ENCODE assay signal across 1 cellular context in genomic region chr10:27252267-27253000, GRCh38.
TF ChIP-seq lines count a peak whose summit lies in the region.

No MANE protein-coding gene starts in this region.

TF ChIP-seq in K562, 482 proteins besides CTCF, POLR2A, EP300 and RAD21 (continued from another document and continues in another):
- TF ChIP-seq ARID4B (CRISPR knock-in tag; IDR thresholded peaks at IDR 0.05) (no peak; the same call in 1 of the 2 replicates), MTA1 (IDR thresholded peaks at IDR 0.05; ENCODE audit: borderline replicate concordance) (no peak), MYC (IDR thresholded peaks at IDR 0.05; ENCODE audit: low read depth, low read length) (no peak; the same call in 1 of the 2 replicates), MYC (CRISPR knock-in tag; IDR thresholded peaks at IDR 0.05; ENCODE audit: borderline replicate concordance, low read depth) (no peak), ZFPM2 (CRISPR knock-in tag; IDR thresholded peaks at IDR 0.05) (no peak), ZNF263 (CRISPR knock-in tag; IDR thresholded peaks at IDR 0.05; ENCODE audit: borderline replicate concordance) (no peak), ZNF121 (CRISPR knock-in tag; conservative IDR thresholded peaks at IDR 0.05) (no peak), ZFP30 (CRISPR knock-in tag; IDR thresholded peaks at IDR 0.05; ENCODE audit: borderline replicate concordance) (no peak), YY1 (IDR thresholded peaks at IDR 0.05; ENCODE audit: borderline replicate concordance in 1 of 3, control insufficient read depth in 1 of 3, extremely low read depth in 1 of 3, insufficient read depth in 3 of 3, insufficient read length in 1 of 3, insufficient replicate concordance in 2 of 3, low read depth in 1 of 3, low read length in 2 of 3) (peak in 2 of 3 experiments; percentile 57 to 71), KAT8 (IDR thresholded peaks at IDR 0.05; ENCODE audit: low read depth) (no peak), NFXL1 (CRISPR knock-in tag; IDR thresholded peaks at IDR 0.05) (no peak), ZC3H4 (CRISPR knock-in tag; IDR thresholded peaks at IDR 0.05; ENCODE audit: borderline replicate concordance) (no peak), ZNF253 (CRISPR knock-in tag; conservative IDR thresholded peaks at IDR 0.05) (no peak), ETV5 (CRISPR knock-in tag; IDR thresholded peaks at IDR 0.05; ENCODE audit: low read depth) (no peak), GABPA (tag; conservative IDR thresholded peaks at IDR 0.05; ENCODE audit: low read depth) (peak; percentile 74), BCOR (IDR thresholded peaks at IDR 0.05) (no peak), HOMEZ (CRISPR knock-in tag; IDR thresholded peaks at IDR 0.05) (no peak), GATA2 (CRISPR knock-in tag; IDR thresholded peaks at IDR 0.05) (no peak), ZNF274 (IDR thresholded peaks at IDR 0.05; ENCODE audit: borderline replicate concordance, low read depth, low read length) (no peak), ZNF354B (CRISPR knock-in tag; IDR thresholded peaks at IDR 0.05) (no peak), ZNF280A (IDR thresholded peaks at IDR 0.05; ENCODE audit: low read depth, partially characterized antibody) (no peak), ZNF408 (CRISPR knock-in tag; IDR thresholded peaks at IDR 0.05; ENCODE audit: low read depth) (no peak), ZKSCAN1 (IDR thresholded peaks at IDR 0.05; ENCODE audit: low read depth, low read length) (no peak), ZNF449 (CRISPR knock-in tag; IDR thresholded peaks at IDR 0.05) (no peak), RAD51 (IDR thresholded peaks at IDR 0.05; ENCODE audit: borderline replicate concordance, low read depth) (no peak), ZNF134 (CRISPR knock-in tag; conservative IDR thresholded peaks at IDR 0.05) (no peak), CREM (IDR thresholded peaks at IDR 0.05; ENCODE audit: low read depth) (peak; percentile 50; the same call in 1 of the 2 replicates), RBM14 (IDR thresholded peaks at IDR 0.05; ENCODE audit: borderline replicate concordance, insufficient read depth, low read depth, low read length) (no peak), NR2C2 (CRISPR knock-in tag; IDR thresholded peaks at IDR 0.05) (peak; percentile 56; the same call in 1 of the 2 replicates), NR2C2 (tag; IDR thresholded peaks at IDR 0.05) (no peak), HNRNPUL1 (IDR thresholded peaks at IDR 0.05; ENCODE audit: low read length) (no peak), MBD2 (IDR thresholded peaks at IDR 0.05; ENCODE audit: borderline replicate concordance, low read depth) (peak; percentile 25; the same call in 1 of the 2 replicates), ZNF324 (CRISPR knock-in tag; IDR thresholded peaks at IDR 0.05) (no peak), WHSC1 (IDR thresholded peaks at IDR 0.05; ENCODE audit: low read length) (no peak), FOXK1 (CRISPR knock-in tag; IDR thresholded peaks at IDR 0.05; ENCODE audit: borderline replicate concordance) (no peak), MCM2 (IDR thresholded peaks at IDR 0.05; ENCODE audit: low read depth) (no peak), TFAM (CRISPR knock-in tag; conservative IDR thresholded peaks at IDR 0.05) (no peak), TCF7L2 (IDR thresholded peaks at IDR 0.05; ENCODE audit: low read depth, low read length) (no peak), ZNF24 (IDR thresholded peaks at IDR 0.05) (no peak)
- TF ChIP-seq, protein P1, sequence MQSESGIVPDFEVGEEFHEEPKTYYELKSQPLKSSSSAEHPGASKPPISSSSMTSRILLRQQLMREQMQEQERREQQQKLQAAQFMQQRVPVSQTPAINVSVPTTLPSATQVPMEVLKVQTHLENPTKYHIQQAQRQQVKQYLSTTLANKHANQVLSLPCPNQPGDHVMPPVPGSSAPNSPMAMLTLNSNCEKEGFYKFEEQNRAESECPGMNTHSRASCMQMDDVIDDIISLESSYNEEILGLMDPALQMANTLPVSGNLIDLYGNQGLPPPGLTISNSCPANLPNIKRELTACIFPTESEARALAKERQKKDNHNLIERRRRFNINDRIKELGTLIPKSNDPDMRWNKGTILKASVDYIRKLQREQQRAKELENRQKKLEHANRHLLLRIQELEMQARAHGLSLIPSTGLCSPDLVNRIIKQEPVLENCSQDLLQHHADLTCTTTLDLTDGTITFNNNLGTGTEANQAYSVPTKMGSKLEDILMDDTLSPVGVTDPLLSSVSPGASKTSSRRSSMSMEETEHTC (IDR thresholded peaks at IDR 0.05), result no peak
- TF ChIP-seq, protein P2, sequence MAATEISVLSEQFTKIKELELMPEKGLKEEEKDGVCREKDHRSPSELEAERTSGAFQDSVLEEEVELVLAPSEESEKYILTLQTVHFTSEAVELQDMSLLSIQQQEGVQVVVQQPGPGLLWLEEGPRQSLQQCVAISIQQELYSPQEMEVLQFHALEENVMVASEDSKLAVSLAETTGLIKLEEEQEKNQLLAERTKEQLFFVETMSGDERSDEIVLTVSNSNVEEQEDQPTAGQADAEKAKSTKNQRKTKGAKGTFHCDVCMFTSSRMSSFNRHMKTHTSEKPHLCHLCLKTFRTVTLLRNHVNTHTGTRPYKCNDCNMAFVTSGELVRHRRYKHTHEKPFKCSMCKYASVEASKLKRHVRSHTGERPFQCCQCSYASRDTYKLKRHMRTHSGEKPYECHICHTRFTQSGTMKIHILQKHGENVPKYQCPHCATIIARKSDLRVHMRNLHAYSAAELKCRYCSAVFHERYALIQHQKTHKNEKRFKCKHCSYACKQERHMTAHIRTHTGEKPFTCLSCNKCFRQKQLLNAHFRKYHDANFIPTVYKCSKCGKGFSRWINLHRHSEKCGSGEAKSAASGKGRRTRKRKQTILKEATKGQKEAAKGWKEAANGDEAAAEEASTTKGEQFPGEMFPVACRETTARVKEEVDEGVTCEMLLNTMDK (IDR thresholded peaks at IDR 0.05; ENCODE audit: borderline replicate concordance, insufficient read depth, low read depth, low read length, poor library complexity, severe bottlenecking), result peak; percentile 60
- TF ChIP-seq, protein P3, sequence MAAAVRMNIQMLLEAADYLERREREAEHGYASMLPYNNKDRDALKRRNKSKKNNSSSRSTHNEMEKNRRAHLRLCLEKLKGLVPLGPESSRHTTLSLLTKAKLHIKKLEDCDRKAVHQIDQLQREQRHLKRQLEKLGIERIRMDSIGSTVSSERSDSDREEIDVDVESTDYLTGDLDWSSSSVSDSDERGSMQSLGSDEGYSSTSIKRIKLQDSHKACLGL (CRISPR knock-in tag; IDR thresholded peaks at IDR 0.05; ENCODE audit: borderline replicate concordance, poor library complexity, severe bottlenecking), result no peak
- TF ChIP-seq, protein P4, sequence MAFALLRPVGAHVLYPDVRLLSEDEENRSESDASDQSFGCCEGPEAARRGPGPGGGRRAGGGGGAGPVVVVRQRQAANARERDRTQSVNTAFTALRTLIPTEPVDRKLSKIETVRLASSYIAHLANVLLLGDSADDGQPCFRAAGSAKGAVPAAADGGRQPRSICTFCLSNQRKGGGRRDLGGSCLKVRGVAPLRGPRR (CRISPR knock-in tag; IDR thresholded peaks at IDR 0.05), result no peak
- TF ChIP-seq, protein P5, sequence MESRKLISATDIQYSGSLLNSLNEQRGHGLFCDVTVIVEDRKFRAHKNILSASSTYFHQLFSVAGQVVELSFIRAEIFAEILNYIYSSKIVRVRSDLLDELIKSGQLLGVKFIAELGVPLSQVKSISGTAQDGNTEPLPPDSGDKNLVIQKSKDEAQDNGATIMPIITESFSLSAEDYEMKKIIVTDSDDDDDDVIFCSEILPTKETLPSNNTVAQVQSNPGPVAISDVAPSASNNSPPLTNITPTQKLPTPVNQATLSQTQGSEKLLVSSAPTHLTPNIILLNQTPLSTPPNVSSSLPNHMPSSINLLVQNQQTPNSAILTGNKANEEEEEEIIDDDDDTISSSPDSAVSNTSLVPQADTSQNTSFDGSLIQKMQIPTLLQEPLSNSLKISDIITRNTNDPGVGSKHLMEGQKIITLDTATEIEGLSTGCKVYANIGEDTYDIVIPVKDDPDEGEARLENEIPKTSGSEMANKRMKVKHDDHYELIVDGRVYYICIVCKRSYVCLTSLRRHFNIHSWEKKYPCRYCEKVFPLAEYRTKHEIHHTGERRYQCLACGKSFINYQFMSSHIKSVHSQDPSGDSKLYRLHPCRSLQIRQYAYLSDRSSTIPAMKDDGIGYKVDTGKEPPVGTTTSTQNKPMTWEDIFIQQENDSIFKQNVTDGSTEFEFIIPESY (CRISPR knock-in tag; IDR thresholded peaks at IDR 0.05), result peak; percentile 86
- TF ChIP-seq, protein P6, sequence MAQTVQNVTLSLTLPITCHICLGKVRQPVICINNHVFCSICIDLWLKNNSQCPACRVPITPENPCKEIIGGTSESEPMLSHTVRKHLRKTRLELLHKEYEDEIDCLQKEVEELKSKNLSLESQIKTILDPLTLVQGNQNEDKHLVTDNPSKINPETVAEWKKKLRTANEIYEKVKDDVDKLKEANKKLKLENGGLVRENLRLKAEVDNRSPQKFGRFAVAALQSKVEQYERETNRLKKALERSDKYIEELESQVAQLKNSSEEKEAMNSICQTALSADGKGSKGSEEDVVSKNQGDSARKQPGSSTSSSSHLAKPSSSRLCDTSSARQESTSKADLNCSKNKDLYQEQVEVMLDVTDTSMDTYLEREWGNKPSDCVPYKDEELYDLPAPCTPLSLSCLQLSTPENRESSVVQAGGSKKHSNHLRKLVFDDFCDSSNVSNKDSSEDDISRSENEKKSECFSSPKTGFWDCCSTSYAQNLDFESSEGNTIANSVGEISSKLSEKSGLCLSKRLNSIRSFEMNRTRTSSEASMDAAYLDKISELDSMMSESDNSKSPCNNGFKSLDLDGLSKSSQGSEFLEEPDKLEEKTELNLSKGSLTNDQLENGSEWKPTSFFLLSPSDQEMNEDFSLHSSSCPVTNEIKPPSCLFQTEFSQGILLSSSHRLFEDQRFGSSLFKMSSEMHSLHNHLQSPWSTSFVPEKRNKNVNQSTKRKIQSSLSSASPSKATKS (CRISPR knock-in tag; IDR thresholded peaks at IDR 0.05), result no peak
- TF ChIP-seq, protein P7, sequence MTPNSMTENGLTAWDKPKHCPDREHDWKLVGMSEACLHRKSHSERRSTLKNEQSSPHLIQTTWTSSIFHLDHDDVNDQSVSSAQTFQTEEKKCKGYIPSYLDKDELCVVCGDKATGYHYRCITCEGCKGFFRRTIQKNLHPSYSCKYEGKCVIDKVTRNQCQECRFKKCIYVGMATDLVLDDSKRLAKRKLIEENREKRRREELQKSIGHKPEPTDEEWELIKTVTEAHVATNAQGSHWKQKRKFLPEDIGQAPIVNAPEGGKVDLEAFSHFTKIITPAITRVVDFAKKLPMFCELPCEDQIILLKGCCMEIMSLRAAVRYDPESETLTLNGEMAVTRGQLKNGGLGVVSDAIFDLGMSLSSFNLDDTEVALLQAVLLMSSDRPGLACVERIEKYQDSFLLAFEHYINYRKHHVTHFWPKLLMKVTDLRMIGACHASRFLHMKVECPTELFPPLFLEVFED (CRISPR knock-in tag; conservative IDR thresholded peaks at IDR 0.05), result no peak
